8 cellular contexts compared by ENCODE assay signal in genomic region chr12:91577586-91578539, GRCh38.
A peak's percentile ranks its signal among the peaks of the same experiment; 100 is the strongest.
DNase-seq lines count a peak whose midpoint lies in the region; ATAC-seq and TF ChIP-seq lines count a peak whose summit lies in the region.

No MANE protein-coding gene starts in this region.

- no peaks in the 10 kb centered on the region for H3K4me1 Mint-ChIP-seq in Calu3 (ENCODE audit: low read depth, unreplicated experiment)
- peaks cover 4% of the 10 kb centered on the region for H3K4me1 Mint-ChIP-seq in activated CD4-positive, alpha-beta memory T cell treated with anti-CD3 and anti-CD28 coated beads for 36 hours (ENCODE audit: low read depth)

- intact Hi-C loops in Calu3 (cut with micrococcal nuclease; ENCODE audit: unreplicated experiment) = loop anchor here (2.0 to 10.0 kb wide), 5 partner anchors 166 to 1077 kb away; no protein-coding TSS in a partner anchor
- intact Hi-C loops in activated CD4-positive, alpha-beta memory T cell treated with anti-CD3 and anti-CD28 coated beads for 36 hours (cut with micrococcal nuclease) = loop anchor here (5.0 to 10.0 kb wide), 3 partner anchors 196 to 1017 kb away; no protein-coding TSS in a partner anchor

- H3K4me1 ChIP-seq in foreskin keratinocyte = no peaks in the 10 kb centered on the region
- peaks cover 3% of the 10 kb centered on the region for H3K4me1 ChIP-seq in rectal smooth muscle tissue (ENCODE audit: control insufficient read depth, insufficient read depth, low read length)

- H3K27me3 Mint-ChIP-seq in Calu3 (ENCODE audit: unreplicated experiment) = no peaks in the 10 kb centered on the region
- H3K27me3 Mint-ChIP-seq in activated CD4-positive, alpha-beta memory T cell treated with anti-CD3 and anti-CD28 coated beads for 36 hours = peaks cover 2% of the 10 kb centered on the region

- H3K9ac ChIP-seq in rectal smooth muscle tissue (ENCODE audit: low read length) = no peak overlapping the region

- POLR2A ChIA-PET in activated CD4-positive, alpha-beta memory T cell treated with anti-CD3 and anti-CD28 coated beads for 36 hours (lab: Charles Lee) = no interaction called here

- peak overlapping the region; percentile 50 for H3K27ac Mint-ChIP-seq in Calu3 (ENCODE audit: unreplicated experiment)
- H3K27ac Mint-ChIP-seq in activated CD4-positive, alpha-beta memory T cell treated with anti-CD3 and anti-CD28 coated beads for 36 hours = no peak overlapping the region

- no peaks in the 10 kb centered on the region for H3K9me3 Mint-ChIP-seq in Calu3 (ENCODE audit: low read depth, unreplicated experiment)
- H3K9me3 Mint-ChIP-seq in activated CD4-positive, alpha-beta memory T cell treated with anti-CD3 and anti-CD28 coated beads for 36 hours = no peaks in the 10 kb centered on the region

- peak; percentile 43 for TF ChIP-seq CTCF in Calu3 (IDR thresholded peaks at IDR 0.05; ENCODE audit: unreplicated experiment)
- TF ChIP-seq CTCF in LNCaP clone FGC (IDR thresholded peaks at IDR 0.05; ENCODE audit: control insufficient read depth, extremely low read depth, insufficient read depth) = peak; percentile 40
- peak; percentile 73 for TF ChIP-seq CTCF in foreskin keratinocyte (conservative IDR thresholded peaks at IDR 0.05)

- BruUV-seq in Calu3 (replicated peaks; lab: Mats Ljungman, UMichigan) = no TSS peak

- H3K36me3 Mint-ChIP-seq in Calu3 (ENCODE audit: insufficient read depth, unreplicated experiment) = no peaks in the 10 kb centered on the region
- H3K36me3 Mint-ChIP-seq in activated CD4-positive, alpha-beta memory T cell treated with anti-CD3 and anti-CD28 coated beads for 36 hours = no peaks in the 10 kb centered on the region

- peak; percentile 70 for ATAC-seq in GM19372 (IDR thresholded peaks at IDR 0.05; ENCODE audit: low read depth, unreplicated experiment)
- ATAC-seq in foreskin keratinocyte = peak; percentile 20

- H3K36me3 ChIP-seq in rectal smooth muscle tissue (ENCODE audit: control insufficient read depth, insufficient read depth, low read length) = no peaks in the 10 kb centered on the region

- peak overlapping the region; percentile 54 for H3K4me3 Mint-ChIP-seq in Calu3 (ENCODE audit: low read depth, unreplicated experiment)
- peak overlapping the region; percentile 63 for H3K4me3 Mint-ChIP-seq in activated CD4-positive, alpha-beta memory T cell treated with anti-CD3 and anti-CD28 coated beads for 36 hours

- H3K27ac ChIP-seq in foreskin keratinocyte = no peak overlapping the region
- no peak overlapping the region for H3K27ac ChIP-seq in rectal smooth muscle tissue (ENCODE audit: low read depth, low read length)

- H3K4me3 ChIP-seq in LNCaP clone FGC (ENCODE audit: low read depth, low read length) (no peak overlapping the region), rectal smooth muscle tissue (ENCODE audit: low read length) (peak overlapping the region; percentile 29)

- no peak for DNase-seq in Calu3
- no peak for DNase-seq in LNCaP clone FGC (ENCODE audit: low read depth)
- DNase-seq in activated CD4-positive, alpha-beta memory T cell treated with anti-CD3 and anti-CD28 coated beads for 36 hours = no peak
- DNase-seq in foreskin keratinocyte = peak in 1 of 2 donors; percentile 22
- DNase-seq in islet precursor cell = no peak
- DNase-seq in mesenteric fat pad (ENCODE audit: low spot score) = no peak

- H3K27me3 ChIP-seq in foreskin keratinocyte (no peaks in the 10 kb centered on the region), rectal smooth muscle tissue (ENCODE audit: control insufficient read depth, insufficient read depth, low read length) (no peaks in the 10 kb centered on the region)

- CTCF ChIA-PET in Calu3 (lab: Charles Lee) = no interaction called here
- CTCF ChIA-PET in activated CD4-positive, alpha-beta memory T cell treated with anti-CD3 and anti-CD28 coated beads for 36 hours (lab: Charles Lee) = interaction anchor here (0.6 to 1.8 kb wide), 13 partner anchors 9 to 1197 kb away, joined by 3 to 7 read pairs (median 3); no protein-coding TSS in a partner anchor
